ENCODE assay signal across 9 cellular contexts in genomic region chr6:50655848-50656453, GRCh38. TPM values are rescaled to one million over a fixed set of nuclear protein-coding genes. Genes with fewer than 3 reads are reported as not detected.
A peak's percentile ranks its signal among the peaks of the same experiment; 100 is the strongest.
DNase-seq lines count a peak whose midpoint lies in the region; ATAC-seq, FAIRE-seq and TF ChIP-seq lines count a peak whose summit lies in the region.
"Had no signal": no experiment of that assay in that cellular context is flagged by ENCODE, and none has a peak within 500 bp of the region (broad histone marks: within the 10 kb centered on the region; RNA-seq: fewer than 3 reads in every experiment).

No MANE protein-coding gene starts in this region.

- no peak overlapping the region for H3K23ac ChIP-seq in IMR-90 (ENCODE audit: low read depth, low read length)

- H2AFZ ChIP-seq in IMR-90 (replicated peaks; ENCODE audit: low read length, poor library complexity), result no peak overlapping the region

- no peak overlapping the region for H3K9ac ChIP-seq in IMR-90 (ENCODE audit: low read depth, low read length)

- no peaks in the 10 kb centered on the region for H3K9me1 ChIP-seq in IMR-90 (ENCODE audit: insufficient read depth, low read length)

- H3K9me3 ChIP-seq in IMR-90 (ENCODE audit: control insufficient read depth, insufficient read depth, low read length), result no peaks in the 10 kb centered on the region
- no peaks in the 10 kb centered on the region for H3K9me3 ChIP-seq in breast epithelium
- no peaks in the 10 kb centered on the region for H3K9me3 ChIP-seq in pancreas

- no peak overlapping the region for H4K91ac ChIP-seq in IMR-90 (ENCODE audit: insufficient read depth, low read depth, low read length)

- POLR2A ChIA-PET in AG04449 (lab: Yijun Ruan, JAX), result no interaction called here
- POLR2A ChIA-PET in IMR-90 (lab: Charles Lee; ENCODE audit: unreplicated experiment), result no interaction called here

- H3K36me3 ChIP-seq in IMR-90 (ENCODE audit: control insufficient read depth, insufficient read depth, low read length), result no peaks in the 10 kb centered on the region
- no peaks in the 10 kb centered on the region for H3K36me3 ChIP-seq in breast epithelium
- no peaks in the 10 kb centered on the region for H3K36me3 ChIP-seq in pancreas

- DNase-seq in AG04449 (ENCODE audit: low read depth, low spot score), result no peak
- peak; percentile 1 for DNase-seq in IMR-90
- no peak for DNase-seq in breast epithelium (ENCODE audit: low spot score in 2 of 2)
- no peak for DNase-seq in pancreas
- no peak for DNase-seq in NCI-H2107 treated with DMSO at 0.1 percent for 48 hours (lab: John Stamatoyannopoulos, UW; ENCODE audit: unreplicated experiment)
- no peak for DNase-seq in central memory CD4-positive, alpha-beta T cell
- DNase-seq: activated naive CD8-positive, alpha-beta T cell treated with anti-CD3 and anti-CD28 coated beads, Interleukin-2, amount 10 ng/mL, durations not matched to agents 7 days and 5 days had no signal

- H3K27me3 ChIP-seq in IMR-90 (ENCODE audit: control insufficient read depth, insufficient read depth, low read length) (no peaks in the 10 kb centered on the region), breast epithelium (no peaks in the 10 kb centered on the region), pancreas (no peaks in the 10 kb centered on the region)

- no peak overlapping the region for H3K27ac ChIP-seq in IMR-90 (ENCODE audit: insufficient read depth, low read length)
- no peak overlapping the region for H3K27ac ChIP-seq in breast epithelium
- no peak overlapping the region for H3K27ac ChIP-seq in pancreas

- H3K14ac ChIP-seq in IMR-90 (replicated peaks; ENCODE audit: low read depth, low read length), result no peak overlapping the region

- no peak overlapping the region for H2AK5ac ChIP-seq in IMR-90 (ENCODE audit: low read depth, low read length)

- H3K4ac ChIP-seq in IMR-90 (ENCODE audit: low read depth, low read length), result no peak overlapping the region

- no peak overlapping the region for H3K4me2 ChIP-seq in IMR-90 (ENCODE audit: low read depth, low read length)

- peak; percentile 7 for TF ChIP-seq CTCF in AG04449 (IDR thresholded peaks at IDR 0.05; ENCODE audit: insufficient read depth, low read length, missing control alignments)
- peak; percentile 49 for TF ChIP-seq CTCF in IMR-90 (conservative IDR thresholded peaks at IDR 0.05; ENCODE audit: low read depth, low read length)
- peak in 2 of 3 donors; percentile 25 to 43 for TF ChIP-seq CTCF in breast epithelium (IDR thresholded peaks at IDR 0.05)
- TF ChIP-seq CTCF in pancreas (IDR thresholded peaks at IDR 0.05), result peak in 3 of 4 donors; percentile 42 to 52 (median 46)

- H4K8ac ChIP-seq in IMR-90 (ENCODE audit: low read depth in 2 of 2, low read length in 2 of 2), result no peak overlapping the region

- WGBS in IMR-90 (ENCODE audit: extremely low coverage in 2 of 2, insufficient read length in 1 of 2), 2 experiments, result no CpG with 5 or more reads among the region's 4 CpGs
- 22 to 28% methylated on average over 4 of the region's 4 CpGs for WGBS in pancreas, 2 donors

- no peaks in the 10 kb centered on the region for H3K79me1 ChIP-seq in IMR-90 (ENCODE audit: low read depth in 1 of 2, low read length in 2 of 2)

- in situ Hi-C loops in IMR-90 (cut with MboI; ENCODE audit: low sequenced_read_pairs), result no loop called here

- no peaks in the 10 kb centered on the region for H3K4me1 ChIP-seq in IMR-90 (ENCODE audit: control insufficient read depth, insufficient read depth, low read length)
- no peaks in the 10 kb centered on the region for H3K4me1 ChIP-seq in breast epithelium
- no peaks in the 10 kb centered on the region for H3K4me1 ChIP-seq in pancreas

- ATAC-seq in GM18511 (IDR thresholded peaks at IDR 0.05; ENCODE audit: unreplicated experiment) (peak; percentile 77), IMR-90 (ENCODE audit: low read depth) (no peak), pancreas (peak in 1 of 4 donors; percentile 52), GM21717 (IDR thresholded peaks at IDR 0.05; ENCODE audit: unreplicated experiment) (no peak)

- H3K4me3 ChIP-seq in AG04449 (ENCODE audit: low read depth, low read length) (no peak overlapping the region), IMR-90 (ENCODE audit: insufficient read depth, low read depth, low read length) (no peak overlapping the region), breast epithelium (no peak overlapping the region), pancreas (no peak overlapping the region)

- H4K20me1 ChIP-seq in IMR-90 (ENCODE audit: insufficient read depth, low read length), result no peaks in the 10 kb centered on the region

- intact Hi-C loops in IMR-90 (cut with micrococcal nuclease) (no loop called here), breast epithelium (cut with DNase I; ENCODE audit: low total_unique reads) (no loop called here), pancreas (cut with DNase I) (no loop called here)

- TF ChIP-seq POLR2A in IMR-90 (IDR thresholded peaks at IDR 0.05; ENCODE audit: low read depth, low read length), result no peak
- TF ChIP-seq POLR2A in breast epithelium (IDR thresholded peaks at IDR 0.05), result no peak

- H3K18ac ChIP-seq in IMR-90 (ENCODE audit: low read depth, low read length), result no peak overlapping the region

- no TSS peak for BruUV-seq in IMR-90 (replicated peaks; lab: Mats Ljungman, UMichigan)

- no peak for FAIRE-seq in pancreas (lab: Jason Lieb, UNC)

- TF ChIP-seq RAD21 in IMR-90 (IDR thresholded peaks at IDR 0.05; ENCODE audit: low read length), result no peak; the same call in 1 of the 2 replicates

- H2BK15ac ChIP-seq in IMR-90 (ENCODE audit: low read depth, low read length), result no peak overlapping the region

- H4K5ac ChIP-seq in IMR-90 (ENCODE audit: low read depth, low read length), result no peak overlapping the region

- H2BK20ac ChIP-seq in IMR-90 (ENCODE audit: low read depth, low read length), result no peak overlapping the region

- CTCF ChIA-PET in AG04449 (lab: Yijun Ruan, JAX) (interaction anchor here (0.9 kb wide), 1 partner anchor 19 kb away, joined by 3 read pairs; no protein-coding TSS in a partner anchor), IMR-90 (lab: Yijun Ruan, JAX) (no interaction called here)

- no peak overlapping the region for H2BK120ac ChIP-seq in IMR-90 (ENCODE audit: low read depth, low read length)

- dilution Hi-C loops in IMR-90 (cut with HindIII; ENCODE audit: low sequenced_read_pairs, unreplicated experiment), result no loop called here

- no peak overlapping the region for H2BK5ac ChIP-seq in IMR-90 (ENCODE audit: low read depth, low read length, poor library complexity, severe bottlenecking)

- no peak overlapping the region for H3K56ac ChIP-seq in IMR-90 (ENCODE audit: extremely low read depth, insufficient read depth, low read length)

- no peak overlapping the region for H2AK9ac ChIP-seq in IMR-90 (replicated peaks; ENCODE audit: low read depth, low read length, poor library complexity)

TF ChIP-seq in IMR-90, 13 proteins besides CTCF, POLR2A, EP300 and RAD21:
- TF ChIP-seq NFE2L2 (IDR thresholded peaks at IDR 0.05; ENCODE audit: low read depth, low read length), result no peak
- TF ChIP-seq SMC3 (IDR thresholded peaks at IDR 0.05; ENCODE audit: low read depth, low read length), result peak; percentile 30; the same call in 1 of the 2 replicates

RNA-seq across cellular contexts. Expression of gene TFAP2D, which starts 57.4 kb away (rescaled TPM):
- total RNA-seq in IMR-90 (2012; rRNA removed) (not detected in 2 replicates), breast epithelium (not detected), pancreas (not detected)
- polyA plus RNA-seq in IMR-90 (2012; rRNA removed) (not detected in 2 replicates), pancreas (not detected)
- not detected in 2 replicates for polyA plus RNA-seq in IMR-90 (2012; cell fraction: cytosol; rRNA removed)
- not detected in 2 replicates for polyA plus RNA-seq in IMR-90 (2012; cell fraction: nucleus; rRNA removed; ENCODE audit: low replicate concordance)
- total RNA-seq: activated naive CD8-positive, alpha-beta T cell treated with anti-CD3 and anti-CD28 coated beads, Interleukin-2, amount 10 ng/mL, durations not matched to agents 7 days and 5 days had no signal
